1 cellular context compared by ENCODE assay signal in the genomic region with DNA sequence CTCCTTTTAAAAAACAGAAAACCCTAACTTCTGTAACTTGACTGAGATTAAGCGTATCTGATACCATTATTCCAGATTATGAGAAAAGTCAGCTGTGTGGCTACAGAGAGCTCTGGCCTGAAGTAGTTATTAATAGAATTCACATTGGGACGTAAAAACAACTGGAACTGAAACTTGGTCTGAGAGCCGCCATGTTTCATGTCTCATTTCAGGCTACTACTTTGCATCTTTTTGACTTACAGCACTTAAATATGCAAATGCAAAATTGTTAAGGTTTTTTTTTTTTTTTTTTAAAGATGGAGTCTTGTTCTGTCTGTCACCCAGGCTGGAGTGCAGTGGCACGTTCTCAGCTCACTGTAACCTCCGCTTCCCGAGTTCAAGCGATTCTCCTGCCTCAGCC.
TF ChIP-seq lines count a peak whose summit lies in the region.

No MANE protein-coding gene starts in this region.

TF ChIP-seq in GM12878, 131 proteins besides CTCF, POLR2A, EP300 and RAD21:
- TF ChIP-seq KLF5 (IDR thresholded peaks at IDR 0.05; ENCODE audit: partially characterized antibody), result no peak
- TF ChIP-seq, protein P1, sequence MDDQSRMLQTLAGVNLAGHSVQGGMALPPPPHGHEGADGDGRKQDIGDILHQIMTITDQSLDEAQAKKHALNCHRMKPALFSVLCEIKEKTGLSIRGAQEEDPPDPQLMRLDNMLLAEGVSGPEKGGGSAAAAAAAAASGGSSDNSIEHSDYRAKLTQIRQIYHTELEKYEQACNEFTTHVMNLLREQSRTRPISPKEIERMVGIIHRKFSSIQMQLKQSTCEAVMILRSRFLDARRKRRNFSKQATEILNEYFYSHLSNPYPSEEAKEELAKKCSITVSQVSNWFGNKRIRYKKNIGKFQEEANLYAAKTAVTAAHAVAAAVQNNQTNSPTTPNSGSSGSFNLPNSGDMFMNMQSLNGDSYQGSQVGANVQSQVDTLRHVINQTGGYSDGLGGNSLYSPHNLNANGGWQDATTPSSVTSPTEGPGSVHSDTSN (IDR thresholded peaks at IDR 0.05; ENCODE audit: insufficient replicate concordance, low read depth, low read length), result no peak
- no peak for TF ChIP-seq RCOR1 (conservative IDR thresholded peaks at IDR 0.05; ENCODE audit: low read depth, low read length)
- TF ChIP-seq MEF2B (IDR thresholded peaks at IDR 0.05; ENCODE audit: partially characterized antibody, poor library complexity, severe bottlenecking), result peak; percentile 49
- peak; percentile 88; the same call in 2 of the 3 replicates for TF ChIP-seq POU2F2 (IDR thresholded peaks at IDR 0.05; ENCODE audit: borderline replicate concordance, low read depth, low read length)
- peak; percentile 80 for TF ChIP-seq YY1 (IDR thresholded peaks at IDR 0.05; ENCODE audit: low read depth, low read length)
- TF ChIP-seq SPI1 (IDR thresholded peaks at IDR 0.05; ENCODE audit: borderline replicate concordance, insufficient read depth, low read depth, low read length), result peak; percentile 50; the same call in 1 of the 2 replicates
- no peak for TF ChIP-seq SMAD5 (IDR thresholded peaks at IDR 0.05; ENCODE audit: low read depth)
- no peak for TF ChIP-seq CBX5 (IDR thresholded peaks at IDR 0.05; ENCODE audit: low read depth)
- TF ChIP-seq ZNF384 (IDR thresholded peaks at IDR 0.05; ENCODE audit: borderline replicate concordance, low read depth, low read length), result peak; percentile 45; the same call in 1 of the 2 replicates
- no peak for TF ChIP-seq ASH2L (IDR thresholded peaks at IDR 0.05; ENCODE audit: borderline replicate concordance, low read depth)
- TF ChIP-seq TARDBP (IDR thresholded peaks at IDR 0.05; ENCODE audit: borderline replicate concordance), result no peak
- TF ChIP-seq IRF4 (IDR thresholded peaks at IDR 0.05; ENCODE audit: low read depth, low read length), result 0 out of 2 replicates have a peak, but pooled peaks have one; percentile 22
- TF ChIP-seq CBFB (IDR thresholded peaks at IDR 0.05; ENCODE audit: low read depth), result no peak
- peak; percentile 76; the same call in 1 of the 2 replicates for TF ChIP-seq MEF2A (IDR thresholded peaks at IDR 0.05; ENCODE audit: insufficient read depth, low read depth, low read length)
- TF ChIP-seq, protein P2, sequence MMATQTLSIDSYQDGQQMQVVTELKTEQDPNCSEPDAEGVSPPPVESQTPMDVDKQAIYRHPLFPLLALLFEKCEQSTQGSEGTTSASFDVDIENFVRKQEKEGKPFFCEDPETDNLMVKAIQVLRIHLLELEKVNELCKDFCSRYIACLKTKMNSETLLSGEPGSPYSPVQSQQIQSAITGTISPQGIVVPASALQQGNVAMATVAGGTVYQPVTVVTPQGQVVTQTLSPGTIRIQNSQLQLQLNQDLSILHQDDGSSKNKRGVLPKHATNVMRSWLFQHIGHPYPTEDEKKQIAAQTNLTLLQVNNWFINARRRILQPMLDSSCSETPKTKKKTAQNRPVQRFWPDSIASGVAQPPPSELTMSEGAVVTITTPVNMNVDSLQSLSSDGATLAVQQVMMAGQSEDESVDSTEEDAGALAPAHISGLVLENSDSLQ (IDR thresholded peaks at IDR 0.05), result peak; percentile 68; the same call in 1 of the 2 replicates
- no peak for TF ChIP-seq STAT3 (IDR thresholded peaks at IDR 0.05; ENCODE audit: low read depth, low read length)
- no peak for TF ChIP-seq MTA2 (IDR thresholded peaks at IDR 0.05; ENCODE audit: low read depth)
- TF ChIP-seq JUNB (IDR thresholded peaks at IDR 0.05), result peak; percentile 31; the same call in 1 of the 2 replicates
